Comparison of ENCODE assay signal across 28 cellular contexts in the genomic region with DNA sequence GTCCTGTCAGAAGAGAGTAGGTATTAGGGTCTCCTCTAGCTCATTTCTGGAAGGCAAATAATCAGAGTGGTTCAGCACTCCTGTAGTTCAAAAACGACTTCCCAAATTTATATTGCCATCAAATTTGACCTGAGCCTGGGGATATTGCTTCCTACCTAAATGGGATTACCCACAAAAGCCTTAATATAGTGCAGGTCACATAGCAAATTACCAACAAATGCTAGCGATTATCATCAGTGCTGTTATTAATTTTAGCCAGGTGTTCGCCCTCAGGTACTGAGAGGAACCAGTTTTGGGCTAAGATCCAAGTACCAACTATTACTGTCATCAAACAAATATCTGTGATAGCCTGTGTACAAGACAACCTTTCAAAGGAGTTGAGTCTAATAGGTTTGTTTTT.
"Had no signal": no experiment of that assay in that cellular context is flagged by ENCODE, and none has a peak within 500 bp of the region (broad histone marks: within the 10 kb centered on the region; RNA-seq: fewer than 3 reads in every experiment).

No MANE protein-coding gene starts in this region.

- H3K36me3 ChIP-seq: ascending aorta had no signal

- H3K27ac Mint-ChIP-seq: activated CD8-positive, alpha-beta memory T cell treated with anti-CD3 and anti-CD28 coated beads, Interleukin-2, amount 10 ng/mL, durations not matched to agents 7 days and 5 days; activated naive CD4-positive, alpha-beta T cell treated with anti-CD3 and anti-CD28 coated beads, Interleukin-2, amount 50 U/mL, for 72 hours; activated naive CD8-positive, alpha-beta T cell treated with anti-CD3 and anti-CD28 coated beads, Interleukin-2, amount 50 U/mL, for 24 hours; T-helper 2 cell treated with Interferon-gamma antibody and Interleukin-4, amounts not matched to agents 5 μg/mL and 100 μg/mL, for 36 hours had no signal

- H3K4me1 Mint-ChIP-seq: activated CD8-positive, alpha-beta memory T cell treated with anti-CD3 and anti-CD28 coated beads, Interleukin-2, amount 10 ng/mL, durations not matched to agents 7 days and 5 days; activated naive CD8-positive, alpha-beta T cell treated with anti-CD3 and anti-CD28 coated beads, Interleukin-2, amount 50 U/mL, for 24 hours had no signal

- H3K27me3 ChIP-seq: ascending aorta, body of pancreas had no signal

- H3K4me1 ChIP-seq: ascending aorta, body of pancreas had no signal

- H3K4me3 Mint-ChIP-seq: activated CD8-positive, alpha-beta memory T cell treated with anti-CD3 and anti-CD28 coated beads, Interleukin-2, amount 10 ng/mL, durations not matched to agents 7 days and 5 days; activated naive CD8-positive, alpha-beta T cell treated with anti-CD3 and anti-CD28 coated beads, Interleukin-2, amount 50 U/mL, for 24 hours; activated T-cell treated with anti-CD3 and anti-CD28 coated beads, Interleukin-2, amount 50 U/mL, for 4 hours; T-helper 2 cell treated with Interferon-gamma antibody and Interleukin-4, amounts not matched to agents 5 μg/mL and 100 μg/mL, for 36 hours had no signal

- ATAC-seq: activated CD8-positive, alpha-beta memory T cell treated with anti-CD3 and anti-CD28 coated beads, Interleukin-2, amount 10 ng/mL, durations not matched to agents 7 days and 5 days; activated naive CD4-positive, alpha-beta T cell treated with anti-CD3 and anti-CD28 coated beads, Interleukin-2, amount 50 U/mL, for 72 hours; activated naive CD8-positive, alpha-beta T cell treated with anti-CD3 and anti-CD28 coated beads, Interleukin-2, amount 50 U/mL, for 24 hours; activated T-cell treated with anti-CD3 and anti-CD28 coated beads, Interleukin-2, amount 50 U/mL, for 4 hours; body of pancreas; K562; Panc1; Right ventricle myocardium inferior had no signal

- H3K27me3 Mint-ChIP-seq: activated CD8-positive, alpha-beta memory T cell treated with anti-CD3 and anti-CD28 coated beads, Interleukin-2, amount 10 ng/mL, durations not matched to agents 7 days and 5 days; activated naive CD8-positive, alpha-beta T cell treated with anti-CD3 and anti-CD28 coated beads, Interleukin-2, amount 50 U/mL, for 24 hours had no signal

- H3K4me3 ChIP-seq: ascending aorta, body of pancreas, coronary artery, K562, SK-N-MC had no signal

- DNase-seq: activated CD4-positive, alpha-beta T cell treated with anti-CD3 and anti-CD28 coated beads for 48 hours; activated CD4-positive, alpha-beta T cell treated with anti-CD3 and anti-CD28 coated beads, Interleukin-2, amount 50 U/mL, for 4 hours; activated CD4-positive, CD25-positive, alpha-beta regulatory T cell treated with anti-CD3 and anti-CD28 coated beads, Interleukin-2, amount 50 U/mL, for 72 hours; activated CD8-positive, alpha-beta memory T cell treated with anti-CD3 and anti-CD28 coated beads, Interleukin-2, amount 10 ng/mL, durations not matched to agents 7 days and 5 days; activated effector memory CD4-positive, alpha-beta T cell treated with anti-CD3 and anti-CD28 coated beads, Interleukin-2, amount 50 U/mL, for 16 hours; activated naive CD4-positive, alpha-beta T cell treated with Interleukin-2 at 50 U/mL for 16 hours; activated naive CD8-positive, alpha-beta T cell treated with anti-CD3 and anti-CD28 coated beads, Interleukin-2, amount 50 U/mL, for 24 hours; activated T-cell treated with anti-CD3 and anti-CD28 coated beads, Interleukin-2, amount 50 U/mL, for 4 hours; amniotic stem cell; body of pancreas; central memory CD4-positive, alpha-beta T cell; Karpas-422; NCI-H1436; NCI-H345; NCI-H510A; NCI-H526 treated with DMSO at 0.1 percent for 48 hours; NK-92 treated with Interleukin-12 subunit alpha and Interleukin-12 subunit beta, amount 100 ng/mL, for 24 hours; OCI-M1; RPMI8226; SW 1271 had no signal

- H3K36me3 Mint-ChIP-seq: activated CD8-positive, alpha-beta memory T cell treated with anti-CD3 and anti-CD28 coated beads, Interleukin-2, amount 10 ng/mL, durations not matched to agents 7 days and 5 days had no signal

- H3K9me3 ChIP-seq: ascending aorta, body of pancreas had no signal
